In the genomic region with DNA sequence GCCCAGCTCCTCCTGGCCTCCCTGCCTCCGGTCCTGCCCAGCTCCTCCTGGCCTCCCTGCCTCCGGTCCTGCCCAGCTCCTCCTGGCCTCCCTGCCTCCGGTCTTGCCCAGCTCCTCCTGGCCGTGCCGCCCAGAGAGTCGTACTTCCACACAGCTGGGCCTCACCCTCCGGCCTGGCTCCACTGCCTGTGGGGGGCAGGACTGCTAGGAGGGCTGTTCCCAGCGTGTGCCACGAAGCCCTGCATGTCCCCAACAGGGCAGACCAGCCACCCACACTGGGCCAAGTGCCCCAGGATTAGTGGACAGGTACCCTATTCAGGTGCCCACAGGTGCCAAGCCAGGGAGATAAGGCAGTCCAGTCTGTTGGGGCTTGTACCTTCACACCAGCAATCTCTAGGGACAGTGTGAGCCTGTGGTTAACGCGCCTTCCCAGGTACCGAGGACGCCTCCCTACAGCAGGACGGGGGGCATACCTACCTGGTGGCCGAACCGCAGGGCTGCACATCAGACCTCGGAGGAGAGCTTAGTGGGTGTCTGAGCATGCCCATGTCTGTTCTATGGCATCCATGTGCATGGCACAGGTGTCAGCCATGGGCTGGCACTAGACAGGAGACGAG, we compare ENCODE assay signal across 16 cellular contexts. TPM values are rescaled to one million over a fixed set of nuclear protein-coding genes. Genes with fewer than 3 reads are reported as not detected.
DNase-seq lines count a peak whose midpoint lies in the region; ATAC-seq, FAIRE-seq and TF ChIP-seq lines count a peak whose summit lies in the region.
"Had no signal": no experiment of that assay in that cellular context is flagged by ENCODE, and none has a peak within 500 bp of the region (broad histone marks: within the 10 kb centered on the region; RNA-seq: fewer than 3 reads in every experiment).

No MANE protein-coding gene starts in this region.

- DNase-seq in GM20000 (ENCODE audit: low spot score) (peak; percentile 21), H1 (ENCODE audit: low read depth in 1 of 2, low spot score in 2 of 2) (peak in 1 of 2 experiments; percentile 42), keratinocyte (ENCODE audit: low read depth, low spot score) (no peak), psoas muscle (peak; percentile 8 to 32), GM13976 (ENCODE audit: low spot score) (no peak), transverse colon (no peak), globus pallidus (ENCODE audit: low spot score) (no peak)
- DNase-seq: C1 segment of cervical spinal cord, DMS 273 treated with DMSO at 0.1 percent for 48 hours, HCEC 1CT, NCI-H1436, NCI-H2029 treated with DMSO at 0.1 percent for 48 hours, NCI-H510A treated with DMSO at 0.1 percent for 48 hours had no signal

- no peak overlapping the region for H3K56ac ChIP-seq in H1 (replicated peaks; ENCODE audit: insufficient read length, low read depth, low read length)

- H2BK120ac ChIP-seq in H1 (replicated peaks; ENCODE audit: low read depth, low read length), result no peak overlapping the region

- H3K36me3 ChIP-seq in H1 (ENCODE audit: control insufficient read depth in 2 of 4, insufficient read depth in 4 of 4, low read length in 3 of 4) (no peaks in the 10 kb centered on the region; a peak in 1 of 8 replicates), keratinocyte (ENCODE audit: control insufficient read depth in 2 of 2, extremely low read depth in 1 of 2, insufficient read depth in 2 of 2, low read length in 2 of 2) (peaks cover 7 to 16% of the 10 kb centered on the region in 2 experiments), psoas muscle (ENCODE audit: insufficient read depth in 1 of 2, low read depth in 1 of 2) (peaks cover 0 to 11% of the 10 kb centered on the region in 2 donors), transverse colon (no peaks in the 10 kb centered on the region)

- peak overlapping the region; percentile 49; the same call in 1 of the 2 replicates for H2BK5ac ChIP-seq in H1 (ENCODE audit: low read depth, low read length)

- no peak for TF ChIP-seq EP300 in H1 (IDR thresholded peaks at IDR 0.05; ENCODE audit: borderline replicate concordance in 1 of 2, low read depth in 2 of 2, low read length in 2 of 2)
- no peak for TF ChIP-seq EP300 in transverse colon (IDR thresholded peaks at IDR 0.05; ENCODE audit: low read depth)

- WGBS in H1 (ENCODE audit: extremely low coverage in 1 of 2, insufficient coverage in 1 of 2, insufficient read length in 1 of 2, insufficient replicate concordance in 2 of 2, low coverage in 1 of 2, low lambda C conversion rate in 2 of 2, missing lambda C conversion rate in 1 of 2), 2 experiments, result 95% methylated on average over 16 of the region's 18 CpGs; no CpG with 5 or more reads in 1 of the 2 experiments
- WGBS in psoas muscle, 3 donors, result 71 to 81% (median 72%) methylated on average over 17 of the region's 18 CpGs
- 89% methylated on average over 10 of the region's 18 CpGs; no CpG with 5 or more reads in 1 of the 2 donors for WGBS in transverse colon (ENCODE audit: low coverage in 1 of 2), 2 donors

- H3K18ac ChIP-seq in H1 (ENCODE audit: extremely low read depth, low read length), result no peak overlapping the region

- H2AK5ac ChIP-seq in H1 (ENCODE audit: low read depth, low read length), result no peak overlapping the region

- H3K14ac ChIP-seq in H1 (ENCODE audit: insufficient read length), result no peak overlapping the region

- H3K4me1 ChIP-seq in H1 (replicated peaks in 1 of 4; ENCODE audit: control insufficient read depth in 3 of 4, insufficient read depth in 4 of 4, low read length in 3 of 4), result peaks cover 0 to 9% (median 1%) of the 10 kb centered on the region in 4 experiments; a peak in 4 of 7 replicates
- H3K4me1 ChIP-seq in keratinocyte (ENCODE audit: control insufficient read depth, extremely low read depth, insufficient read depth, low read length), result peaks cover 52% of the 10 kb centered on the region
- H3K4me1 ChIP-seq in psoas muscle, result peaks cover 60% of the 10 kb centered on the region
- H3K4me1 ChIP-seq in transverse colon, result peaks cover 12 to 22% (median 16%) of the 10 kb centered on the region in 4 donors

- no peaks in the 10 kb centered on the region for H3K9me3 ChIP-seq in H1 (ENCODE audit: insufficient read depth in 2 of 2, low read depth in 1 of 2, low read length in 1 of 2)
- H3K9me3 ChIP-seq in keratinocyte (ENCODE audit: control insufficient read depth, low read depth, low read length), result no peaks in the 10 kb centered on the region
- H3K9me3 ChIP-seq in psoas muscle, result no peaks in the 10 kb centered on the region
- no peaks in the 10 kb centered on the region for H3K9me3 ChIP-seq in transverse colon

- intact Hi-C loops in psoas muscle (cut with DNase I), result no loop called here
- intact Hi-C loops in transverse colon (cut with DNase I; ENCODE audit: low total_unique reads), result no loop called here

- no peak overlapping the region for H3K4me3 ChIP-seq in H1 (ENCODE audit: extremely low read depth in 1 of 4, insufficient read depth in 2 of 4, low read depth in 3 of 4, low read length in 4 of 4)
- peak overlapping the region in 1 of 3 experiments; percentile 38 for H3K4me3 ChIP-seq in keratinocyte (ENCODE audit: control insufficient read depth in 2 of 3, extremely low read depth in 1 of 3, insufficient read depth in 2 of 3, low read depth in 1 of 3, low read length in 3 of 3)
- H3K4me3 ChIP-seq in psoas muscle, result peak overlapping the region; percentile 18
- no peak overlapping the region for H3K4me3 ChIP-seq in transverse colon

- no peak overlapping the region for H4K5ac ChIP-seq in H1 (ENCODE audit: insufficient read length, low read depth, low read length)

- H2BK20ac ChIP-seq in H1 (ENCODE audit: low read length), result no peak overlapping the region

- no peak overlapping the region for H3K9ac ChIP-seq in H1 (replicated peaks in 1 of 4; ENCODE audit: extremely low read depth in 1 of 4, low read depth in 3 of 4, low read length in 3 of 4)
- H3K9ac ChIP-seq in keratinocyte (ENCODE audit: control insufficient read depth, extremely low read depth, insufficient read depth, low read length), result peak overlapping the region; percentile 66

- dilution Hi-C loops in keratinocyte (cut with MboI; ENCODE audit: extremely low pct_ligation_motif_present, low sequenced_read_pairs), result no loop called here

- no peak overlapping the region; the same call in 1 of the 2 replicates for H4K8ac ChIP-seq in H1 (ENCODE audit: extremely low read depth, insufficient read depth, low read length)

- H3K79me1 ChIP-seq in H1 (ENCODE audit: low read depth, low read length), result peaks cover 5% of the 10 kb centered on the region; the same call in 1 of the 2 replicates

- ATAC-seq in psoas muscle (no peak), GM21576 (IDR thresholded peaks at IDR 0.05; ENCODE audit: unreplicated experiment) (no peak)

- no peak overlapping the region for H3K23ac ChIP-seq in H1 (ENCODE audit: insufficient read length)

- in situ Hi-C loops in GM13976 (cut with MboI; ENCODE audit: low sequenced_read_pairs, unreplicated experiment), result loop anchor here (25.0 kb wide), 2 partner anchors 204 to 279 kb away; no protein-coding TSS in a partner anchor
- in situ Hi-C loops in transverse colon (cut with MboI; ENCODE audit: low pct_ligation_motif_present in 1 of 4, low pct_unique_long_range_greater_than_20kb in 1 of 4, low sequenced_read_pairs in 3 of 4), result loop anchor here in 1 of 4 donors (25.0 kb wide), 1 partner anchor 204 kb away; no protein-coding TSS in a partner anchor

- POLR2A ChIA-PET in H1 (lab: Charles Lee; ENCODE audit: partially characterized antibody), result no interaction called here

- no peak for TF ChIP-seq POLR2A in H1 (IDR thresholded peaks at IDR 0.05; ENCODE audit: control extremely low read depth in 1 of 2, low read depth in 2 of 2, low read length in 2 of 2)
- no peak for TF ChIP-seq POLR2A in transverse colon (IDR thresholded peaks at IDR 0.05)

- H3K27ac ChIP-seq in H1 (ENCODE audit: low read depth, low read length) (no peak overlapping the region), keratinocyte (ENCODE audit: control insufficient read depth, insufficient read depth, low read length) (peak overlapping the region; percentile 69), psoas muscle (peak overlapping the region; percentile 65), transverse colon (no peak overlapping the region)

- TF ChIP-seq CTCF in GM20000 (IDR thresholded peaks at IDR 0.05; ENCODE audit: extremely low read depth, missing control alignments), result no peak
- TF ChIP-seq CTCF in H1 (IDR thresholded peaks at IDR 0.05; ENCODE audit: control extremely low read depth in 1 of 3, insufficient read depth in 1 of 3, low read depth in 1 of 3, low read length in 3 of 3), result no peak
- TF ChIP-seq CTCF in keratinocyte (optimal IDR thresholded peaks at IDR 0.05 in 1 of 3, IDR thresholded peaks at IDR 0.05 in 1 of 3, conservative IDR thresholded peaks at IDR 0.05 in 1 of 3; ENCODE audit: extremely low read depth in 1 of 3, insufficient read depth in 2 of 3, low read length in 3 of 3), result no peak
- no peak for TF ChIP-seq CTCF in psoas muscle (IDR thresholded peaks at IDR 0.05)
- no peak for TF ChIP-seq CTCF in GM13976 (IDR thresholded peaks at IDR 0.05; ENCODE audit: borderline replicate concordance, control extremely low read depth, extremely low read depth, insufficient read depth, missing control alignments)
- no peak for TF ChIP-seq CTCF in transverse colon (IDR thresholded peaks at IDR 0.05)

- peaks cover 14 to 19% (median 16%) of the 10 kb centered on the region in 4 experiments for H3K27me3 ChIP-seq in H1 (replicated peaks in 1 of 4; ENCODE audit: control insufficient read depth in 3 of 4, extremely low read depth in 1 of 4, insufficient read depth in 3 of 4, low read length in 3 of 4)
- H3K27me3 ChIP-seq in keratinocyte (ENCODE audit: control insufficient read depth, extremely low read depth, insufficient read depth, low read length), result no peaks in the 10 kb centered on the region
- no peaks in the 10 kb centered on the region for H3K27me3 ChIP-seq in psoas muscle (ENCODE audit: insufficient read depth in 3 of 3, low read length in 2 of 3)
- peaks cover 22% of the 10 kb centered on the region for H3K27me3 ChIP-seq in transverse colon

- H4K20me1 ChIP-seq in H1 (replicated peaks in 1 of 2; ENCODE audit: control insufficient read depth in 1 of 2, insufficient read depth in 2 of 2, low read length in 2 of 2) (peaks cover 24 to 48% of the 10 kb centered on the region in 2 experiments), keratinocyte (ENCODE audit: control insufficient read depth, extremely low read depth, insufficient read depth, low read length) (peaks cover 38% of the 10 kb centered on the region)

- H3K79me2 ChIP-seq in H1 (ENCODE audit: control insufficient read depth in 1 of 2, insufficient read depth in 2 of 2, low read length in 2 of 2), result peaks cover 0 to 9% of the 10 kb centered on the region in 2 experiments; a peak in 1 of 4 replicates
- H3K79me2 ChIP-seq in keratinocyte (ENCODE audit: control insufficient read depth, insufficient read depth, low read length), result peaks cover 93% of the 10 kb centered on the region

- H2BK12ac ChIP-seq in H1 (ENCODE audit: low read depth, low read length), result no peak overlapping the region

- H3K23me2 ChIP-seq in H1 (ENCODE audit: low read depth, low read length), result peaks cover 2% of the 10 kb centered on the region; the same call in 1 of the 2 replicates

- peak overlapping the region; percentile 42 for H4K91ac ChIP-seq in H1 (replicated peaks; ENCODE audit: insufficient read length, low read length)

- H3K9me1 ChIP-seq in keratinocyte (ENCODE audit: control insufficient read depth, extremely low read depth, insufficient read depth, low read length), result peaks cover 3% of the 10 kb centered on the region

- H2BK15ac ChIP-seq in H1 (ENCODE audit: low read length), result no peak overlapping the region

- H3K4me2 ChIP-seq in H1 (ENCODE audit: insufficient read depth in 1 of 2, low read depth in 2 of 2, low read length in 2 of 2) (no peak overlapping the region), keratinocyte (ENCODE audit: control insufficient read depth, extremely low read depth, insufficient read depth, low read depth, low read length) (peak overlapping the region; percentile 73)

- no peak overlapping the region for H3K4ac ChIP-seq in H1 (replicated peaks; ENCODE audit: insufficient read length, low read depth, low read length)

- H2AFZ ChIP-seq in H1 (ENCODE audit: low read length), result no peak overlapping the region
- H2AFZ ChIP-seq in keratinocyte (ENCODE audit: control insufficient read depth, low read length), result no peak overlapping the region

- CTCF ChIA-PET in H1 (lab: Charles Lee; ENCODE audit: partially characterized antibody), result interaction anchor here (1.5 to 1.9 kb wide), 2 partner anchors 11 to 208 kb away, joined by 4 to 5 read pairs; no protein-coding TSS in a partner anchor

- TF ChIP-seq RAD21 in H1 (IDR thresholded peaks at IDR 0.05 in 1 of 2, conservative IDR thresholded peaks at IDR 0.05 in 1 of 2; ENCODE audit: low read depth in 2 of 2, low read length in 2 of 2), result no peak

- no peak for FAIRE-seq in H1 (lab: Jason Lieb, UNC)
- FAIRE-seq in keratinocyte (lab: Jason Lieb, UNC), result peak; percentile 75
- FAIRE-seq: A204.1, RCC 7860 had no signal

RNA-seq across cellular contexts. Expression of gene GPC1, which starts 5.3 kb away (rescaled TPM):
- total RNA-seq in H1 (2021; fragmentation: NEBNext Ultra II Directional; extraction: Animal tissue kit (Norgen Biotek cat#: 25700)), result 28.3 and 31.9 TPM in 2 replicates
- polyA plus RNA-seq in H1 (2011; rRNA removed) (21.9 and 30.2 TPM in 2 replicates), keratinocyte (46.6 to 117 TPM (median 75.0 TPM) in 3 replicates), psoas muscle (100 to 1,000 TPM in 2 of 3 donors, 10 to 100 TPM in 1; 85.4 to 116 (median 103) TPM)
- polyA plus RNA-seq in H1 (2011; cell fraction: cytosol; rRNA removed), result 22.1 TPM
- 47.6 TPM for polyA plus RNA-seq in H1 (2011; cell fraction: nucleus; rRNA removed)
- polyA plus RNA-seq in H1 (2012, experiment 1 of 2), result 18.4 to 31.5 TPM (median 29.5 TPM) in 4 replicates
- polyA plus RNA-seq in H1 (2012, experiment 2 of 2), result 27.9 TPM
- polyA plus RNA-seq in H1 (2013, experiment 1 of 2), result 42.0 TPM
- 37.4 TPM for polyA plus RNA-seq in H1 (2013, experiment 2 of 2)
- polyA minus RNA-seq in H1 (2011; rRNA and poly(A)+ RNA removed), result 14.3 and 16.0 TPM in 2 replicates
- 29.2 TPM for polyA minus RNA-seq in H1 (2011; cell fraction: cytosol; rRNA and poly(A)+ RNA removed)
- polyA minus RNA-seq in H1 (2011; cell fraction: nucleus; rRNA and poly(A)+ RNA removed), result 22.9 TPM
- 105 TPM for polyA plus RNA-seq in keratinocyte (2011; ENCODE audit: low read depth)
- polyA plus RNA-seq in keratinocyte (2011; cell fraction: cytosol; rRNA removed), result 23.2 and 63.7 TPM in 2 replicates
- 161 and 211 TPM in 2 replicates for polyA plus RNA-seq in keratinocyte (2011; cell fraction: nucleus; rRNA removed)
- polyA plus RNA-seq in keratinocyte (2012; ENCODE audit: low replicate concordance), result 87.4 and 108 TPM in 2 replicates
- 60.5 to 117 TPM (median 94.2 TPM) in 3 replicates for polyA minus RNA-seq in keratinocyte
- polyA minus RNA-seq in keratinocyte (2011; cell fraction: cytosol; rRNA and poly(A)+ RNA removed), result 188 TPM
- polyA minus RNA-seq in keratinocyte (2011; cell fraction: nucleus; rRNA and poly(A)+ RNA removed), result 272 and 312 TPM in 2 replicates
- total RNA-seq in psoas muscle (100 to 1,000 TPM; 115 to 180 (median 142) TPM), transverse colon (10 to 100 TPM; 10.4 to 31.8 (median 18.0) TPM)

Comparison
In these comparisons a context has a peak if more than half of its experiments do, and no peak if none do; other contexts are left out.
1. DNase-seq: peak in GM20000 (single experiment) and psoas muscle (2 of 2); none in keratinocyte (single experiment), GM13976 (single experiment), transverse colon (single experiment) and globus pallidus (single experiment).
2. H3K27ac ChIP-seq: peak in keratinocyte (single experiment) and psoas muscle (single experiment); none in H1 (single experiment) and transverse colon (0 of 4).